In genomic region chr1:93353286-93353685, GRCh38 we compare ENCODE assay signal across 14 cellular contexts. TPM values are rescaled to one million over a fixed set of nuclear protein-coding genes. Genes with fewer than 3 reads are reported as not detected.
DNase-seq lines count a peak whose midpoint lies in the region; ATAC-seq and TF ChIP-seq lines count a peak whose summit lies in the region.
"Had no signal": no experiment of that assay in that cellular context is flagged by ENCODE, and none has a peak within 500 bp of the region (broad histone marks: within the 10 kb centered on the region; RNA-seq: fewer than 3 reads in every experiment).

No MANE protein-coding gene starts in this region.

- POLR2A ChIA-PET in naive thymus-derived CD8-positive, alpha-beta T cell (lab: Charles Lee): no interaction called here

- H3K9ac ChIP-seq in neuronal stem cell (ENCODE audit: low read depth, low read length, poor library complexity): no peak overlapping the region

- peaks cover 41 to 80% (median 60%) of the 10 kb centered on the region in 4 donors for H3K4me1 Mint-ChIP-seq in CD4-positive, CD25-positive, alpha-beta regulatory T cell
- H3K4me1 Mint-ChIP-seq in osteocyte (ENCODE audit: unreplicated experiment): peaks cover 43% of the 10 kb centered on the region
- H3K4me1 Mint-ChIP-seq in naive thymus-derived CD8-positive, alpha-beta T cell: peaks cover 21 to 76% (median 59%) of the 10 kb centered on the region in 4 donors

- H3K27ac ChIP-seq in CD4-positive, CD25-positive, alpha-beta regulatory T cell (ENCODE audit: insufficient read depth, low read length, poor library complexity, severe bottlenecking): no peak overlapping the region
- H3K27ac ChIP-seq in KOPT-K1 (ENCODE audit: low read depth, low read length, poor library complexity, severe bottlenecking): peak overlapping the region; percentile 38
- no peak overlapping the region for H3K27ac ChIP-seq in neuronal stem cell (replicated peaks; ENCODE audit: low read length)
- H3K27ac ChIP-seq: neutrophil, PC-9 had no signal

- H3K27ac Mint-ChIP-seq in CD4-positive, CD25-positive, alpha-beta regulatory T cell: peak overlapping the region in 2 of 3 donors; percentile 5 to 46
- peak overlapping the region; percentile 84 for H3K27ac Mint-ChIP-seq in osteocyte (ENCODE audit: unreplicated experiment)
- H3K27ac Mint-ChIP-seq in naive thymus-derived CD8-positive, alpha-beta T cell: peak overlapping the region in 1 of 10 donors; percentile 32
- H3K27ac Mint-ChIP-seq: activated B cell treated with CpG ODN at 0.5 μM for 24 hours had no signal

- peak in 1 of 3 donors; percentile 16 for DNase-seq in CD4-positive, CD25-positive, alpha-beta regulatory T cell
- DNase-seq in choroid plexus epithelial cell (ENCODE audit: low read depth) (peak; percentile 36), osteocyte (ENCODE audit: extremely low spot score, unreplicated experiment) (no peak), neuronal stem cell (ENCODE audit: low spot score) (no peak)
- no peak for DNase-seq in naive thymus-derived CD8-positive, alpha-beta T cell
- DNase-seq: activated B cell treated with CpG ODN at 0.5 μM for 24 hours, Calu3, NCI-H1105 treated with DMSO at 0.1 percent for 48 hours, NCI-H345, PC-9 had no signal

- H2AK5ac ChIP-seq in neuronal stem cell (ENCODE audit: low read depth, low read length): no peak overlapping the region

- no peaks in the 10 kb centered on the region for H3K27me3 ChIP-seq in CD4-positive, CD25-positive, alpha-beta regulatory T cell (ENCODE audit: control insufficient read depth, insufficient read depth, low read length)
- no peaks in the 10 kb centered on the region for H3K27me3 ChIP-seq in neuronal stem cell (ENCODE audit: control insufficient read depth in 3 of 3, insufficient read depth in 3 of 3, low read depth in 1 of 3, low read length in 3 of 3)
- H3K27me3 ChIP-seq: neutrophil had no signal

- no peak overlapping the region for H3K4ac ChIP-seq in neuronal stem cell (ENCODE audit: low read length)

- H3K36me3 ChIP-seq in CD4-positive, CD25-positive, alpha-beta regulatory T cell (ENCODE audit: control insufficient read depth, insufficient read depth, low read length): peaks cover 56% of the 10 kb centered on the region
- peaks cover 91% of the 10 kb centered on the region for H3K36me3 ChIP-seq in KOPT-K1 (ENCODE audit: insufficient read depth, low read length)
- peaks cover 6 to 84% of the 10 kb centered on the region in 2 donors for H3K36me3 ChIP-seq in neuronal stem cell (replicated peaks in 1 of 2; ENCODE audit: control insufficient read depth in 2 of 2, insufficient read depth in 2 of 2, low read length in 2 of 2)

- no peaks in the 10 kb centered on the region for H3K27me3 Mint-ChIP-seq in CD4-positive, CD25-positive, alpha-beta regulatory T cell
- H3K27me3 Mint-ChIP-seq in osteocyte (ENCODE audit: unreplicated experiment): no peaks in the 10 kb centered on the region
- H3K27me3 Mint-ChIP-seq in naive thymus-derived CD8-positive, alpha-beta T cell: no peaks in the 10 kb centered on the region
- H3K27me3 Mint-ChIP-seq: activated B cell treated with CpG ODN at 0.5 μM for 24 hours had no signal

- whole genome bisulfite sequencing in neuronal stem cell (ENCODE audit: extremely low coverage in 2 of 2, insufficient read length in 2 of 2, insufficient replicate concordance in 1 of 2), 2 donors: no CpG with 5 or more reads among the region's 1 CpG

- H2AFZ ChIP-seq in neuronal stem cell (ENCODE audit: low read length): no peak overlapping the region
- H2AFZ ChIP-seq: PC-9 had no signal

- H4K91ac ChIP-seq in neuronal stem cell (ENCODE audit: low read depth, low read length, poor library complexity): no peak overlapping the region

- H2BK12ac ChIP-seq in neuronal stem cell (ENCODE audit: low read length): no peak overlapping the region

- H3K4me2 ChIP-seq in neuronal stem cell (ENCODE audit: insufficient read depth, low read length, poor library complexity, severe bottlenecking): no peak overlapping the region
- H3K4me2 ChIP-seq: PC-9 had no signal

- H2BK5ac ChIP-seq in neuronal stem cell (ENCODE audit: low read length): no peak overlapping the region

- TF ChIP-seq CTCF in choroid plexus epithelial cell (conservative IDR thresholded peaks at IDR 0.05; ENCODE audit: low read depth, low read length) (no peak), osteocyte (IDR thresholded peaks at IDR 0.05) (no peak)

- H3K4me1 ChIP-seq in CD4-positive, CD25-positive, alpha-beta regulatory T cell (ENCODE audit: control insufficient read depth, insufficient read depth, low read length, poor library complexity, severe bottlenecking): peaks cover 73% of the 10 kb centered on the region
- peaks cover 0 to 1% of the 10 kb centered on the region in 2 donors for H3K4me1 ChIP-seq in neuronal stem cell (ENCODE audit: control insufficient read depth in 2 of 2, insufficient read depth in 1 of 2, low read depth in 1 of 2, low read length in 2 of 2)

- H3K9me3 ChIP-seq in CD4-positive, CD25-positive, alpha-beta regulatory T cell (ENCODE audit: control insufficient read depth in 2 of 2, low read length in 2 of 2): no peaks in the 10 kb centered on the region
- H3K9me3 ChIP-seq in KOPT-K1 (ENCODE audit: insufficient read depth, low read length, poor library complexity, severe bottlenecking) (no peaks in the 10 kb centered on the region), neuronal stem cell (replicated peaks in 1 of 2; ENCODE audit: control insufficient read depth in 2 of 2, insufficient read depth in 1 of 2, low read depth in 1 of 2, low read length in 2 of 2) (no peaks in the 10 kb centered on the region)
- H3K9me3 ChIP-seq: neutrophil had no signal

- peaks cover 31% of the 10 kb centered on the region for H3K36me3 Mint-ChIP-seq in CD4-positive, CD25-positive, alpha-beta regulatory T cell
- peaks cover 20% of the 10 kb centered on the region for H3K36me3 Mint-ChIP-seq in osteocyte (ENCODE audit: unreplicated experiment)
- peaks cover 10 to 68% (median 14%) of the 10 kb centered on the region in 3 donors for H3K36me3 Mint-ChIP-seq in naive thymus-derived CD8-positive, alpha-beta T cell

- H3K14ac ChIP-seq in neuronal stem cell (ENCODE audit: low read length): no peak overlapping the region

- no peak for ATAC-seq in CD4-positive, CD25-positive, alpha-beta regulatory T cell (ENCODE audit: low read depth in 2 of 2)
- ATAC-seq in GM21515 (IDR thresholded peaks at IDR 0.05; ENCODE audit: unreplicated experiment) (no peak), HG03442 (IDR thresholded peaks at IDR 0.05; ENCODE audit: unreplicated experiment) (no peak)
- ATAC-seq in naive thymus-derived CD8-positive, alpha-beta T cell: no peak

- peak overlapping the region in 3 of 4 donors; percentile 35 to 74 (median 44) for H3K4me3 Mint-ChIP-seq in CD4-positive, CD25-positive, alpha-beta regulatory T cell
- peak overlapping the region; percentile 14 for H3K4me3 Mint-ChIP-seq in osteocyte (ENCODE audit: unreplicated experiment)
- peak overlapping the region in 1 of 10 donors; percentile 41 for H3K4me3 Mint-ChIP-seq in naive thymus-derived CD8-positive, alpha-beta T cell
- H3K4me3 Mint-ChIP-seq: activated B cell treated with CpG ODN at 0.5 μM for 24 hours had no signal

- no peaks in the 10 kb centered on the region for H3K9me3 Mint-ChIP-seq in CD4-positive, CD25-positive, alpha-beta regulatory T cell
- H3K9me3 Mint-ChIP-seq in osteocyte (ENCODE audit: unreplicated experiment): no peaks in the 10 kb centered on the region
- no peaks in the 10 kb centered on the region for H3K9me3 Mint-ChIP-seq in naive thymus-derived CD8-positive, alpha-beta T cell
- H3K9me3 Mint-ChIP-seq: activated B cell treated with CpG ODN at 0.5 μM for 24 hours had no signal

- H3K23ac ChIP-seq in neuronal stem cell (ENCODE audit: low read depth, low read length, poor library complexity): no peak overlapping the region

- no peak overlapping the region for H2BK120ac ChIP-seq in neuronal stem cell (ENCODE audit: low read depth, low read length)

- H4K8ac ChIP-seq in neuronal stem cell (ENCODE audit: low read depth, low read length): no peak overlapping the region

- H3K4me3 ChIP-seq in CD4-positive, CD25-positive, alpha-beta regulatory T cell (ENCODE audit: low read depth, low read length): peak overlapping the region; percentile 5
- no peak overlapping the region for H3K4me3 ChIP-seq in choroid plexus epithelial cell (ENCODE audit: low read depth, low read length)
- no peak overlapping the region for H3K4me3 ChIP-seq in neuronal stem cell (ENCODE audit: low read length in 2 of 2)
- H3K4me3 ChIP-seq: PC-9 had no signal

- no peak overlapping the region for H3K18ac ChIP-seq in neuronal stem cell (ENCODE audit: low read length)

- no peak overlapping the region for H2BK15ac ChIP-seq in neuronal stem cell (ENCODE audit: low read length)

- H3K79me1 ChIP-seq in neuronal stem cell (ENCODE audit: low read depth, low read length): peaks cover 3% of the 10 kb centered on the region

RNA-seq across cellular contexts. Expression of gene DR1, which starts 7.6 kb away (rescaled TPM):
- total RNA-seq in CD4-positive, CD25-positive, alpha-beta regulatory T cell: 85.4 TPM
- polyA plus RNA-seq in CD4-positive, CD25-positive, alpha-beta regulatory T cell: 10 to 100 TPM; 69.5 to 83.5 (median 74.6) TPM
- total RNA-seq in osteocyte: 60.9 and 61.7 TPM in 2 replicates
- 41.5 TPM for polyA plus RNA-seq in neuronal stem cell (2013, experiment 1 of 2)
- 43.7 TPM for polyA plus RNA-seq in neuronal stem cell (2013, experiment 2 of 2)
- 10 to 100 TPM; 65.0 to 66.7 TPM for total RNA-seq in naive thymus-derived CD8-positive, alpha-beta T cell
- polyA plus RNA-seq in naive thymus-derived CD8-positive, alpha-beta T cell: 10 to 100 TPM; 54.3 to 68.3 (median 66.0) TPM
